18 cellular contexts compared by ENCODE assay signal in the genomic region with DNA sequence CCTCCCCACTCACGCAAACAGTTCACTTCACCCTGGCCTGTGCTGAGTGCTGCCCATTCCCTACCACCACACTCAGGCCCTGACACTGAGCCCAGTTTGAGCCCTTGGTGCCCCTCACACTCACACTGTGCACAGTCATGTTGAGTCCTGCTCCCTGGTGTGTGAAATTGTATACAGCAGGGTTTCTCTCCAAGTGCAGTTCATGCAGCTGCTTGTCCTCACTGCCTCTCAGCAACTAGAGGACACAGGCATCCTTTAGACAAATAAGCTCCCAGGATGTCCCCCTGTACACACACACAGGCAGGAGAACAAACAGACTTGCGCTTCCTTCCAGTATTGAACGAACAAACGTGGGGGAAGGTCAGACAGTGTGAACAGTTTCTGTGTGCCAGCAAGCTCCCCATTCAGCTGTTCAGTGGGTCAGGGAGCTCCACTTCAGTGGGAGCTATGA. TPM values are rescaled to one million over a fixed set of nuclear protein-coding genes. Genes with fewer than 3 reads are reported as not detected.
DNase-seq lines count a peak whose midpoint lies in the region; ATAC-seq and TF ChIP-seq lines count a peak whose summit lies in the region.
"Had no signal": no experiment of that assay in that cellular context is flagged by ENCODE, and none has a peak within 500 bp of the region (broad histone marks: within the 10 kb centered on the region; RNA-seq: fewer than 3 reads in every experiment).

No MANE protein-coding gene starts in this region.

- H2AFZ ChIP-seq in PC-9, result no peak overlapping the region
- H2AFZ ChIP-seq: GM23248 had no signal

- H3F3A ChIP-seq in PC-9 (ENCODE audit: insufficient read depth, low read depth), result peaks cover 3% of the 10 kb centered on the region; the same call in 1 of the 2 replicates

- no peak overlapping the region for H3K4me2 ChIP-seq in PC-9

- H3K27me3 Mint-ChIP-seq in activated T-cell treated with anti-CD3 and anti-CD28 coated beads, Interleukin-2, amount 50 U/mL, for 72 hours (ENCODE audit: low read depth), result no peaks in the 10 kb centered on the region
- no peaks in the 10 kb centered on the region for H3K27me3 Mint-ChIP-seq in activated T-helper 17 cell treated with anti-CD3 and anti-CD28 coated beads, Interleukin-2, amount 50 U/mL, for 72 hours

- no peak for ATAC-seq in activated T-cell treated with anti-CD3 and anti-CD28 coated beads, Interleukin-2, amount 50 U/mL, for 72 hours (replicated peaks in 1 of 2)
- ATAC-seq in activated T-helper 17 cell treated with anti-CD3 and anti-CD28 coated beads, Interleukin-2, amount 50 U/mL, for 72 hours (replicated peaks), result no peak
- ATAC-seq in stimulated activated effector memory CD8-positive, alpha-beta T cell treated with anti-CD3 and anti-CD28 coated beads, Interleukin-12 subunit alpha, Interleukin-12 subunit beta, amount 100 ng/mL, for 72 hours, result no peak
- ATAC-seq: heart right ventricle, left lobe of liver had no signal

- peak overlapping the region; percentile 20 to 47 for H3K4me3 Mint-ChIP-seq in activated T-cell treated with anti-CD3 and anti-CD28 coated beads, Interleukin-2, amount 50 U/mL, for 72 hours
- H3K4me3 Mint-ChIP-seq in activated T-helper 17 cell treated with anti-CD3 and anti-CD28 coated beads, Interleukin-2, amount 50 U/mL, for 72 hours, result peak overlapping the region; percentile 99
- peak overlapping the region; percentile 32 for H3K4me3 Mint-ChIP-seq in stimulated activated effector memory CD8-positive, alpha-beta T cell treated with anti-CD3 and anti-CD28 coated beads, Interleukin-12 subunit alpha, Interleukin-12 subunit beta, amount 100 ng/mL, for 72 hours

- H3K9me2 ChIP-seq in PC-9 (ENCODE audit: insufficient read depth), result no peaks in the 10 kb centered on the region

- H3K4me1 Mint-ChIP-seq in activated T-cell treated with anti-CD3 and anti-CD28 coated beads, Interleukin-2, amount 50 U/mL, for 72 hours (ENCODE audit: low read depth), result peaks cover 56% of the 10 kb centered on the region
- H3K4me1 Mint-ChIP-seq in activated T-helper 17 cell treated with anti-CD3 and anti-CD28 coated beads, Interleukin-2, amount 50 U/mL, for 72 hours, result peaks cover 12% of the 10 kb centered on the region
- H3K4me1 Mint-ChIP-seq in stimulated activated effector memory CD8-positive, alpha-beta T cell treated with anti-CD3 and anti-CD28 coated beads, Interleukin-12 subunit alpha, Interleukin-12 subunit beta, amount 100 ng/mL, for 72 hours, result peaks cover 63% of the 10 kb centered on the region

- CTCF ChIA-PET in PC-9 (lab: Charles Lee), result interaction anchor here (0.6 to 2.9 kb wide), 4 partner anchors 27 to 771 kb away, joined by 3 to 36 read pairs (median 8); a partner anchor contains a TSS

- TF ChIP-seq CTCF in NB4 (IDR thresholded peaks at IDR 0.05; ENCODE audit: low read depth, low read length) (no peak), PC-9 (conservative IDR thresholded peaks at IDR 0.05) (no peak)

- H3K9me3 ChIP-seq in PC-9 (ENCODE audit: insufficient read depth, low read depth), result no peaks in the 10 kb centered on the region
- H3K9me3 ChIP-seq: colonic mucosa, heart right ventricle, Peyer's patch, stomach had no signal

- no TSS peak for BruUV-seq in PC-9 (replicated peaks; lab: Mats Ljungman, UMichigan)

- H4K20me1 ChIP-seq in PC-9 (ENCODE audit: insufficient read depth), result no peaks in the 10 kb centered on the region

- H3K4me3 ChIP-seq in NB4 (ENCODE audit: low read depth, low read length) (no peak overlapping the region), PC-9 (no peak overlapping the region)
- H3K4me3 ChIP-seq: colonic mucosa, GM23248, heart right ventricle, Peyer's patch, stomach had no signal

- H3K36me3 Mint-ChIP-seq in activated T-cell treated with anti-CD3 and anti-CD28 coated beads, Interleukin-2, amount 50 U/mL, for 72 hours (ENCODE audit: insufficient read depth in 2 of 2), result peaks cover 19 to 45% of the 10 kb centered on the region in 2 donors
- H3K36me3 Mint-ChIP-seq in activated T-helper 17 cell treated with anti-CD3 and anti-CD28 coated beads, Interleukin-2, amount 50 U/mL, for 72 hours (ENCODE audit: low read depth), result peaks cover 100% of the 10 kb centered on the region
- peaks cover 100% of the 10 kb centered on the region for H3K36me3 Mint-ChIP-seq in stimulated activated effector memory CD8-positive, alpha-beta T cell treated with anti-CD3 and anti-CD28 coated beads, Interleukin-12 subunit alpha, Interleukin-12 subunit beta, amount 100 ng/mL, for 72 hours

- H3K4me1 ChIP-seq in PC-9 (replicated peaks; ENCODE audit: insufficient read depth), result peaks cover 5% of the 10 kb centered on the region
- H3K4me1 ChIP-seq: colonic mucosa had no signal

- no peaks in the 10 kb centered on the region for H3K9me3 Mint-ChIP-seq in activated T-cell treated with anti-CD3 and anti-CD28 coated beads, Interleukin-2, amount 50 U/mL, for 72 hours
- H3K9me3 Mint-ChIP-seq in activated T-helper 17 cell treated with anti-CD3 and anti-CD28 coated beads, Interleukin-2, amount 50 U/mL, for 72 hours, result no peaks in the 10 kb centered on the region
- no peaks in the 10 kb centered on the region for H3K9me3 Mint-ChIP-seq in stimulated activated effector memory CD8-positive, alpha-beta T cell treated with anti-CD3 and anti-CD28 coated beads, Interleukin-12 subunit alpha, Interleukin-12 subunit beta, amount 100 ng/mL, for 72 hours

- no peak overlapping the region for H3K27ac ChIP-seq in PC-9
- H3K27ac ChIP-seq: colonic mucosa, GM23248, heart right ventricle, Peyer's patch, stomach had no signal

- peak overlapping the region; percentile 70 for H3K27ac Mint-ChIP-seq in activated T-cell treated with anti-CD3 and anti-CD28 coated beads, Interleukin-2, amount 50 U/mL, for 72 hours
- peak overlapping the region; percentile 80 for H3K27ac Mint-ChIP-seq in activated T-helper 17 cell treated with anti-CD3 and anti-CD28 coated beads, Interleukin-2, amount 50 U/mL, for 72 hours
- peak overlapping the region; percentile 99 for H3K27ac Mint-ChIP-seq in stimulated activated effector memory CD8-positive, alpha-beta T cell treated with anti-CD3 and anti-CD28 coated beads, Interleukin-12 subunit alpha, Interleukin-12 subunit beta, amount 100 ng/mL, for 72 hours

- H3K79me2 ChIP-seq in PC-9 (ENCODE audit: low read depth), result no peaks in the 10 kb centered on the region

- intact Hi-C loops in PC-9 (cut with micrococcal nuclease; ENCODE audit: unreplicated experiment), result loop anchor here (5.0 kb wide), 1 partner anchor 165 kb away; no protein-coding TSS in a partner anchor

- no peaks in the 10 kb centered on the region for H3K36me3 ChIP-seq in PC-9 (ENCODE audit: low read depth)
- H3K36me3 ChIP-seq: colonic mucosa had no signal

- no peaks in the 10 kb centered on the region for H3K27me3 ChIP-seq in PC-9 (ENCODE audit: insufficient read depth, low read depth)
- H3K27me3 ChIP-seq: colonic mucosa, heart right ventricle, Peyer's patch, stomach had no signal

- TF ChIP-seq POLR2A in NB4 (IDR thresholded peaks at IDR 0.05; ENCODE audit: extremely low read depth, insufficient read length), result peak; percentile 30

- POLR2A ChIA-PET in PC-9 (lab: Charles Lee; ENCODE audit: unreplicated experiment), result interaction anchor here (0.6 to 0.7 kb wide), 2 partner anchors 90 to 386 kb away, joined by 3 read pairs; no protein-coding TSS in a partner anchor

- DNase-seq in activated T-cell treated with anti-CD3 and anti-CD28 coated beads, Interleukin-2, amount 50 U/mL, for 72 hours, result no peak
- DNase-seq in activated T-cell treated with anti-CD3 and anti-CD28 coated beads, Interleukin-2, amount 50 U/mL, for 1 hour, result no peak
- DNase-seq in NB4 (ENCODE audit: low read depth), result no peak
- no peak for DNase-seq in stimulated activated effector memory CD8-positive, alpha-beta T cell treated with anti-CD3 and anti-CD28 coated beads, Interleukin-12 subunit alpha, Interleukin-12 subunit beta, amount 100 ng/mL, for 72 hours (ENCODE audit: low spot score in 2 of 2)
- DNase-seq in GDM1 (lab: John Stamatoyannopoulos, UW), result no peak
- no peak for DNase-seq in PC-9
- DNase-seq in nucleus accumbens (lab: John Stamatoyannopoulos, UW), result no peak
- DNase-seq: amniotic stem cell; colonic mucosa; GM23248; heart right ventricle; KBM-7; stimulated activated CD4-positive, alpha-beta T cell treated with anti-CD3 and anti-CD28 coated beads, Interleukin-4, amount 100 ng/mL, for 1 hour; stomach had no signal

RNA-seq across cellular contexts. Expression of a gene that starts 6.8 kb away (rescaled TPM):
- total RNA-seq in activated T-cell treated with anti-CD3 and anti-CD28 coated beads, Interleukin-2, amount 50 U/mL, for 72 hours, result 100 to 1,000 TPM; 595 to 606 TPM
- total RNA-seq in activated T-helper 17 cell treated with anti-CD3 and anti-CD28 coated beads, Interleukin-2, amount 50 U/mL, for 72 hours, result 100 to 1,000 TPM; 316 to 649 TPM
- 0.24 and 0.28 TPM in 2 replicates for total RNA-seq in PC-9 (2021)
- total RNA-seq: GM23248, renal cortical epithelial cell had no signal

RNA-seq across cellular contexts. Expression of a gene that starts 28.0 kb away (rescaled TPM):
- total RNA-seq in activated T-cell treated with anti-CD3 and anti-CD28 coated beads, Interleukin-2, amount 50 U/mL, for 72 hours, result 100 to 1,000 TPM in 1 of 2 donors, 10 to 100 TPM in 1; 94.2 to 109 TPM
- total RNA-seq in activated T-helper 17 cell treated with anti-CD3 and anti-CD28 coated beads, Interleukin-2, amount 50 U/mL, for 72 hours, result 10 to 100 TPM; 69.8 to 79.3 TPM
- total RNA-seq in PC-9 (2021), result 48.1 and 54.2 TPM in 2 replicates

Comparison
In these comparisons a context has a peak if more than half of its experiments do, and no peak if none do; other contexts are left out.
1. H3K4me3 Mint-ChIP-seq: peak in every context shown above with its lines; median percentile 99 in activated T-helper 17 cell treated with anti-CD3 and anti-CD28 coated beads, Interleukin-2, amount 50 U/mL, for 72 hours; 34 in activated T-cell treated with anti-CD3 and anti-CD28 coated beads, Interleukin-2, amount 50 U/mL, for 72 hours; 32 in stimulated activated effector memory CD8-positive, alpha-beta T cell treated with anti-CD3 and anti-CD28 coated beads, Interleukin-12 subunit alpha, Interleukin-12 subunit beta, amount 100 ng/mL, for 72 hours.
2. RNA of a gene that starts 6.8 kb away (total RNA-seq): 316 to 649 TPM in activated T-helper 17 cell treated with anti-CD3 and anti-CD28 coated beads, Interleukin-2, amount 50 U/mL, for 72 hours and 595 to 606 TPM in activated T-cell treated with anti-CD3 and anti-CD28 coated beads, Interleukin-2, amount 50 U/mL, for 72 hours; 0.24 to 0.28 TPM in PC-9; every median in the first group is over 100 times any median in the second.
3. Peak in every context shown above with its lines, with median percentiles within 50 percentile points of each other: H3K27ac Mint-ChIP-seq.